Comparison of ENCODE assay signal across 12 cellular contexts in genomic region chr6:423799-424345, GRCh38. TPM values are rescaled to one million over a fixed set of nuclear protein-coding genes. Genes with fewer than 3 reads are reported as not detected.
"Had no signal": no experiment of that assay in that cellular context is flagged by ENCODE, and none has a peak within 500 bp of the region (broad histone marks: within the 10 kb centered on the region; RNA-seq: fewer than 3 reads in every experiment).

No MANE protein-coding gene starts in this region.

- H3K4me1 Mint-ChIP-seq: neural crest cell had no signal

- H3K4me3 ChIP-seq: pancreas, SJSA1 had no signal

- H3K4me3 Mint-ChIP-seq: activated CD4-positive, alpha-beta T cell treated with anti-CD3 and anti-CD28 coated beads, Interleukin-2, amount 10 ng/mL, durations not matched to agents 7 days and 5 days; neural crest cell had no signal

- H3K27me3 ChIP-seq: pancreas, SJSA1 had no signal

- H3K4me1 ChIP-seq: foreskin keratinocyte had no signal

- H3K9me3 ChIP-seq: pancreas had no signal

- H3K9me3 Mint-ChIP-seq: neural crest cell had no signal

- H3K27me3 Mint-ChIP-seq: activated CD4-positive, alpha-beta T cell treated with anti-CD3 and anti-CD28 coated beads, Interleukin-2, amount 10 ng/mL, durations not matched to agents 7 days and 5 days had no signal

- H3K27ac ChIP-seq: foreskin keratinocyte, VCaP had no signal

- DNase-seq: activated CD4-positive, alpha-beta T cell treated with anti-CD3 and anti-CD28 coated beads, Interleukin-2, amount 10 ng/mL, durations not matched to agents 7 days and 5 days; activated gamma-delta T cell treated with Interleukin-2 at 50 U/mL for 16 hours; foreskin keratinocyte; head of caudate nucleus; pancreas; stimulated activated CD4-positive, alpha-beta T cell treated with anti-CD3 and anti-CD28 coated beads, Interleukin-4, amount 100 ng/mL, for 24 hours; T1000; trophoblast cell had no signal

- H3K36me3 ChIP-seq: pancreas, SJSA1 had no signal

- ATAC-seq: foreskin keratinocyte had no signal

RNA-seq across cellular contexts. Expression of gene IRF4, which starts 32.3 kb away (rescaled TPM):
- total RNA-seq: foreskin keratinocyte, renal cortical epithelial cell had no signal
- polyA plus RNA-seq: foreskin keratinocyte had no signal
